In genomic region chr2:111534816-111535803, GRCh38 we compare ENCODE assay signal across 8 cellular contexts.
A peak's percentile ranks its signal among the peaks of the same experiment; 100 is the strongest.
DNase-seq lines count a peak whose midpoint lies in the region; ATAC-seq and TF ChIP-seq lines count a peak whose summit lies in the region.
"Had no signal": no experiment of that assay in that cellular context is flagged by ENCODE, and none has a peak within 500 bp of the region (broad histone marks: within the 10 kb centered on the region; RNA-seq: fewer than 3 reads in every experiment).

No MANE protein-coding gene starts in this region.

- no peak for TF ChIP-seq POLR2A in sigmoid colon (IDR thresholded peaks at IDR 0.05)

- 18 to 38% methylated on average over 8 of the region's 8 CpGs for WGBS in sigmoid colon, 2 donors

- H3K27ac ChIP-seq in RWPE2 (ENCODE audit: poor library complexity, severe bottlenecking) (peak overlapping the region; percentile 75), sigmoid colon (peak overlapping the region in 2 of 4 donors; percentile 26 to 37), upper lobe of right lung (no peak overlapping the region)
- H3K27ac ChIP-seq: SJCRH30 had no signal

- peaks cover 24% of the 10 kb centered on the region for H3K4me1 ChIP-seq in RWPE2 (ENCODE audit: insufficient read depth, poor library complexity, severe bottlenecking)
- H3K4me1 ChIP-seq in sigmoid colon = peaks cover 0 to 8% (median 7%) of the 10 kb centered on the region in 4 donors
- H3K4me1 ChIP-seq in upper lobe of right lung = peaks cover 11% of the 10 kb centered on the region

- TF ChIP-seq EP300 in sigmoid colon (IDR thresholded peaks at IDR 0.05) = no peak

- H3K36me3 ChIP-seq in H7 (replicated peaks; ENCODE audit: control insufficient read depth, insufficient read depth, low read length) (no peaks in the 10 kb centered on the region), RWPE2 (ENCODE audit: low read depth) (no peaks in the 10 kb centered on the region), sigmoid colon (no peaks in the 10 kb centered on the region), upper lobe of right lung (no peaks in the 10 kb centered on the region)
- H3K36me3 ChIP-seq: SJCRH30 had no signal

- intact Hi-C loops in sigmoid colon (cut with DNase I) = no loop called here
- intact Hi-C loops in upper lobe of right lung (cut with DNase I) = no loop called here

- ATAC-seq in RWPE2 (ENCODE audit: low read depth) = peak; percentile 12; the same call in 1 of the 3 replicates
- ATAC-seq in upper lobe of right lung = no peak

- H3K4me3 ChIP-seq in H7 (ENCODE audit: insufficient read depth, low read depth, low read length) (no peak overlapping the region), RWPE2 (ENCODE audit: severe bottlenecking) (no peak overlapping the region), fibroblast of the aortic adventitia (ENCODE audit: low read depth, low read length) (no peak overlapping the region), sigmoid colon (no peak overlapping the region), upper lobe of right lung (no peak overlapping the region)
- H3K4me3 ChIP-seq: SJCRH30 had no signal

- no peaks in the 10 kb centered on the region for H3K27me3 ChIP-seq in H7 (ENCODE audit: control insufficient read depth, insufficient read depth, low read length)
- H3K27me3 ChIP-seq in RWPE2 (ENCODE audit: insufficient read depth, poor library complexity, severe bottlenecking) = no peaks in the 10 kb centered on the region
- H3K27me3 ChIP-seq in sigmoid colon = no peaks in the 10 kb centered on the region
- no peaks in the 10 kb centered on the region for H3K27me3 ChIP-seq in upper lobe of right lung
- H3K27me3 ChIP-seq: SJCRH30 had no signal

- H3K9me3 ChIP-seq in RWPE2 (ENCODE audit: severe bottlenecking) (no peaks in the 10 kb centered on the region), sigmoid colon (no peaks in the 10 kb centered on the region), upper lobe of right lung (no peaks in the 10 kb centered on the region)
- H3K9me3 ChIP-seq: SJCRH30 had no signal

- DNase-seq in H7 = peak; percentile 39
- no peak for DNase-seq in RWPE2 (ENCODE audit: low spot score)
- peak; percentile 62 for DNase-seq in fibroblast of the aortic adventitia (ENCODE audit: low read depth)
- peak; percentile 65 for DNase-seq in sigmoid colon
- DNase-seq in AML-193 (lab: John Stamatoyannopoulos, UW) = no peak
- no peak for DNase-seq in activated CD4-positive, alpha-beta T cell treated with anti-CD3 and anti-CD28 coated beads, Interleukin-2, amount 50 U/mL, for 1 hour
- no peak for DNase-seq in upper lobe of right lung

- TF ChIP-seq CTCF in RWPE2 (IDR thresholded peaks at IDR 0.05; ENCODE audit: poor library complexity, severe bottlenecking) (no peak), fibroblast of the aortic adventitia (IDR thresholded peaks at IDR 0.05; ENCODE audit: insufficient read depth, low read length) (no peak), sigmoid colon (IDR thresholded peaks at IDR 0.05) (no peak), upper lobe of right lung (IDR thresholded peaks at IDR 0.05) (no peak)

Comparison
In these comparisons a context has a peak if more than half of its experiments do, and no peak if none do; other contexts are left out.
1. DNase-seq: peak in H7 (single experiment), fibroblast of the aortic adventitia (single experiment) and sigmoid colon (single experiment); none in RWPE2 (single experiment), AML-193 (0 of 2), activated CD4-positive, alpha-beta T cell treated with anti-CD3 and anti-CD28 coated beads, Interleukin-2, amount 50 U/mL, for 1 hour (single experiment) and upper lobe of right lung (single experiment).